ENCODE assay signal across 8 cellular contexts in genomic region chr14:86057018-86057667, GRCh38.
DNase-seq lines count a peak whose midpoint lies in the region; ATAC-seq and TF ChIP-seq lines count a peak whose summit lies in the region.
"Had no signal": no experiment of that assay in that cellular context is flagged by ENCODE, and none has a peak within 500 bp of the region (broad histone marks: within the 10 kb centered on the region; RNA-seq: fewer than 3 reads in every experiment).

No MANE protein-coding gene starts in this region.

- no peaks in the 10 kb centered on the region for H4K20me1 ChIP-seq in OCI-LY7 (ENCODE audit: insufficient read depth, low read length)

- no peaks in the 10 kb centered on the region for H3K36me3 ChIP-seq in OCI-LY7 (ENCODE audit: insufficient read depth, low read length)

- no peak overlapping the region for H3K4me3 Mint-ChIP-seq in neural crest cell
- H3K4me3 Mint-ChIP-seq: T-helper 1 cell treated with Interleukin-12 subunit alpha and Interleukin-12 subunit beta and Interleukin-4 antibody, amounts not matched to agents 30 μg/mL and 1 μg/mL, for 36 hours had no signal

- no peak overlapping the region for H3K4me3 ChIP-seq in OCI-LY7 (ENCODE audit: low read depth, low read length, poor library complexity, severe bottlenecking)

- H3K27ac Mint-ChIP-seq in neural crest cell (ENCODE audit: unreplicated experiment) = no peak overlapping the region
- H3K27ac Mint-ChIP-seq: T-helper 1 cell treated with Interleukin-12 subunit alpha and Interleukin-12 subunit beta and Interleukin-4 antibody, amounts not matched to agents 30 μg/mL and 1 μg/mL, for 36 hours had no signal

- CTCF ChIA-PET in OCI-LY7 (lab: Charles Lee; ENCODE audit: unreplicated experiment) = no interaction called here

- H2AFZ ChIP-seq in OCI-LY7 (ENCODE audit: low read length) = no peak overlapping the region

- H3K27ac ChIP-seq in OCI-LY7 (ENCODE audit: low read depth, low read length, poor library complexity, severe bottlenecking) = no peak overlapping the region

- H3K9me2 ChIP-seq in OCI-LY7 (ENCODE audit: insufficient read depth, low read length) = no peaks in the 10 kb centered on the region

- peak; percentile 53 for ATAC-seq in HG02642 (IDR thresholded peaks at IDR 0.05; ENCODE audit: poor library complexity, unreplicated experiment)

- no peaks in the 10 kb centered on the region for H3K36me3 Mint-ChIP-seq in neural crest cell (ENCODE audit: low read depth)

- H3K4me2 ChIP-seq in OCI-LY7 (ENCODE audit: low read length) = no peak overlapping the region

- intact Hi-C loops in OCI-LY7 (cut with micrococcal nuclease; ENCODE audit: unreplicated experiment) = no loop called here

- BruUV-seq in OCI-LY7 (replicated peaks; lab: Mats Ljungman, UMichigan) = no TSS peak

- POLR2A ChIA-PET in OCI-LY7 (lab: Charles Lee) = interaction anchor here (0.6 to 1.3 kb wide), 2 partner anchors 29 to 1527 kb away, joined by 3 to 4 read pairs; no protein-coding TSS in a partner anchor

- H3K9me3 Mint-ChIP-seq in neural crest cell = no peaks in the 10 kb centered on the region
- H3K9me3 Mint-ChIP-seq: T-helper 1 cell treated with Interleukin-12 subunit alpha and Interleukin-12 subunit beta and Interleukin-4 antibody, amounts not matched to agents 30 μg/mL and 1 μg/mL, for 36 hours had no signal

- H3K79me2 ChIP-seq in OCI-LY7 (ENCODE audit: insufficient read depth, low read depth, low read length) = no peaks in the 10 kb centered on the region

- H3K4me1 Mint-ChIP-seq in neural crest cell = no peaks in the 10 kb centered on the region

- peak; percentile 80 for TF ChIP-seq CTCF in OCI-LY7 (conservative IDR thresholded peaks at IDR 0.05; ENCODE audit: low read length)
- TF ChIP-seq CTCF in neural crest cell (conservative IDR thresholded peaks at IDR 0.05) = peak; percentile 87

- H3K9me3 ChIP-seq in OCI-LY7 (ENCODE audit: low read length) = no peaks in the 10 kb centered on the region

- no peaks in the 10 kb centered on the region for H3K27me3 Mint-ChIP-seq in neural crest cell (ENCODE audit: low read depth)

- no peaks in the 10 kb centered on the region for H3K4me1 ChIP-seq in OCI-LY7 (ENCODE audit: insufficient read depth, low read length, poor library complexity, severe bottlenecking)

- peak; percentile 38 for DNase-seq in ELR (ENCODE audit: low read depth)
- peak; percentile 22 for DNase-seq in OCI-LY7 (ENCODE audit: low spot score)
- peak; percentile 59 for DNase-seq in dermis blood vessel endothelial cell
- DNase-seq in neural crest cell (ENCODE audit: low read depth, low spot score) = peak; percentile 36
- DNase-seq in GDM1 (lab: John Stamatoyannopoulos, UW) = no peak
- DNase-seq in occipital lobe (lab: John Stamatoyannopoulos, UW) = no peak

Comparison
In these comparisons a context has a peak if more than half of its experiments do, and no peak if none do; other contexts are left out.
1. DNase-seq: peak in ELR (single experiment), OCI-LY7 (single experiment), dermis blood vessel endothelial cell (single experiment) and neural crest cell (single experiment); none in GDM1 (single experiment) and occipital lobe (single experiment).